ENCODE assay signal across 11 cellular contexts in the genomic region with DNA sequence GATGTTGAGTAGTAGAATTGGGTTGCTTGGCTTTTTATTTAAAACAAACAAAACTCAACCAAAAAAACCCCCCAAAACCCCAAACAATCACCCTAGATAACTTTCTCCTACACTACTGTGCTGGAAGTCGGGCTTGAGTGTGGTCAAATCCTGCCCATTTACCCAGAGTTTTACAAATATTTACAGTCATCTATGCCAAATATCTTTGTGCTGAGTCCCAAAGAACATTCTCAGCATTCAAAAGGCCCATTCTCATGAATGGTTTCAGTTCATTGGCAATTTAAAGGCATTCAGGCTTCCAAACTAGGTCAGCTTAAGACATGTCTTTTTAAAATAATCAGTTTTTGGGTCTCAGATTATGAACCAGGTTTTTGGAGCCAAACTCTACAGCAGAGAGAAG. TPM values are rescaled to one million over a fixed set of nuclear protein-coding genes. Genes with fewer than 3 reads are reported as not detected.
A peak's percentile ranks its signal among the peaks of the same experiment; 100 is the strongest.
DNase-seq lines count a peak whose midpoint lies in the region; TF ChIP-seq lines count a peak whose summit lies in the region.
"Had no signal": no experiment of that assay in that cellular context is flagged by ENCODE, and none has a peak within 500 bp of the region (broad histone marks: within the 10 kb centered on the region; RNA-seq: fewer than 3 reads in every experiment).

No MANE protein-coding gene starts in this region.

- H3K36me3 ChIP-seq in kidney epithelial cell (ENCODE audit: control insufficient read depth, insufficient read depth, low read length) (no peaks in the 10 kb centered on the region), SJCRH30 (no peaks in the 10 kb centered on the region), H7 (replicated peaks; ENCODE audit: control insufficient read depth, insufficient read depth, low read length) (no peaks in the 10 kb centered on the region)

- H3K27ac Mint-ChIP-seq in HFFc6 = peak overlapping the region; percentile 66
- H3K27ac Mint-ChIP-seq in activated T-helper 2 cell treated with anti-CD3 and anti-CD28 coated beads, Interferon-gamma antibody, Interleukin-2, Interleukin-4, amounts not matched to agents 10 μg/mL and 5 μg/mL and 100 μg/mL, durations not matched to agents 14 hours and 24 hours and 36 hours = no peak overlapping the region
- H3K27ac Mint-ChIP-seq: progenitor cell of endocrine pancreas had no signal

- H3K4me3 ChIP-seq in kidney epithelial cell (ENCODE audit: low read depth, low read length) (peak overlapping the region; percentile 64), SJCRH30 (no peak overlapping the region), H7 (ENCODE audit: insufficient read depth, low read depth, low read length) (no peak overlapping the region)

- H3K4me3 Mint-ChIP-seq in HFFc6 = peak overlapping the region; percentile 96
- peak overlapping the region; percentile 57 for H3K4me3 Mint-ChIP-seq in activated T-helper 2 cell treated with anti-CD3 and anti-CD28 coated beads, Interferon-gamma antibody, Interleukin-2, Interleukin-4, amounts not matched to agents 10 μg/mL and 5 μg/mL and 100 μg/mL, durations not matched to agents 14 hours and 24 hours and 36 hours (ENCODE audit: low read depth)

- H3K36me3 Mint-ChIP-seq in HFFc6 (ENCODE audit: low read depth) = no peaks in the 10 kb centered on the region
- H3K36me3 Mint-ChIP-seq in activated T-helper 2 cell treated with anti-CD3 and anti-CD28 coated beads, Interferon-gamma antibody, Interleukin-2, Interleukin-4, amounts not matched to agents 10 μg/mL and 5 μg/mL and 100 μg/mL, durations not matched to agents 14 hours and 24 hours and 36 hours (ENCODE audit: low read depth) = no peaks in the 10 kb centered on the region

- no peaks in the 10 kb centered on the region for H3K9me3 Mint-ChIP-seq in HFFc6
- H3K9me3 Mint-ChIP-seq in activated T-helper 2 cell treated with anti-CD3 and anti-CD28 coated beads, Interferon-gamma antibody, Interleukin-2, Interleukin-4, amounts not matched to agents 10 μg/mL and 5 μg/mL and 100 μg/mL, durations not matched to agents 14 hours and 24 hours and 36 hours = no peaks in the 10 kb centered on the region

- H3K27me3 ChIP-seq in kidney epithelial cell (ENCODE audit: control insufficient read depth, insufficient read depth, low read length) = no peaks in the 10 kb centered on the region
- H3K27me3 ChIP-seq in SJCRH30 = no peaks in the 10 kb centered on the region
- H3K27me3 ChIP-seq in H7 (ENCODE audit: control insufficient read depth, insufficient read depth, low read length) = no peaks in the 10 kb centered on the region

- no peaks in the 10 kb centered on the region; the same call in 1 of the 2 replicates for H3K27me3 Mint-ChIP-seq in HFFc6 (ENCODE audit: insufficient read depth)
- H3K27me3 Mint-ChIP-seq in activated T-helper 2 cell treated with anti-CD3 and anti-CD28 coated beads, Interferon-gamma antibody, Interleukin-2, Interleukin-4, amounts not matched to agents 10 μg/mL and 5 μg/mL and 100 μg/mL, durations not matched to agents 14 hours and 24 hours and 36 hours (ENCODE audit: low read depth) = peaks cover 12% of the 10 kb centered on the region
- H3K27me3 Mint-ChIP-seq: progenitor cell of endocrine pancreas had no signal

- no peaks in the 10 kb centered on the region for H3K4me1 ChIP-seq in SJCRH30

- no peak for TF ChIP-seq CTCF in HFFc6 (IDR thresholded peaks at IDR 0.05)
- no peak for TF ChIP-seq CTCF in kidney epithelial cell (IDR thresholded peaks at IDR 0.05; ENCODE audit: insufficient read depth, low read length, poor library complexity, severe bottlenecking)

- H3K9me3 ChIP-seq in SJCRH30 (replicated peaks) = no peaks in the 10 kb centered on the region

- intact Hi-C loops in activated T-helper 2 cell treated with anti-CD3 and anti-CD28 coated beads, Interferon-gamma antibody, Interleukin-2, Interleukin-4, amounts not matched to agents 10 μg/mL and 5 μg/mL and 100 μg/mL, durations not matched to agents 14 hours and 24 hours and 36 hours (cut with micrococcal nuclease) = loop anchor here (5.0 kb wide), 1 partner anchor 98 kb away; no protein-coding TSS in a partner anchor

- H3K27ac ChIP-seq in SJCRH30 = no peak overlapping the region

- H3K4me1 Mint-ChIP-seq in HFFc6 (ENCODE audit: low read depth) = peaks cover 42% of the 10 kb centered on the region
- peaks cover 27% of the 10 kb centered on the region for H3K4me1 Mint-ChIP-seq in activated T-helper 2 cell treated with anti-CD3 and anti-CD28 coated beads, Interferon-gamma antibody, Interleukin-2, Interleukin-4, amounts not matched to agents 10 μg/mL and 5 μg/mL and 100 μg/mL, durations not matched to agents 14 hours and 24 hours and 36 hours (ENCODE audit: low read depth)

- DNase-seq in HFFc6 (peak; percentile 72), kidney epithelial cell (ENCODE audit: low read depth) (no peak), stromal cell of bone marrow (ENCODE audit: low read depth) (peak; percentile 52), SJCRH30 (no peak), activated gamma-delta T cell treated with Interleukin-2 at 50 U/mL for 16 hours (no peak), ecto neural progenitor cell (ENCODE audit: low spot score) (no peak), H7 (no peak)
- DNase-seq in activated T-helper 2 cell treated with anti-CD3 and anti-CD28 coated beads, Interferon-gamma antibody, Interleukin-2, Interleukin-4, amounts not matched to agents 10 μg/mL and 5 μg/mL and 100 μg/mL, durations not matched to agents 14 hours and 24 hours and 36 hours (ENCODE audit: low spot score) = no peak
- DNase-seq: activated T-cell treated with anti-CD3 and anti-CD28 coated beads, Interleukin-2, amount 50 U/mL, for 48 hours; NCI-H345 had no signal

RNA-seq across cellular contexts. Expression of a gene that starts 1.8 kb away (rescaled TPM):
- total RNA-seq in HFFc6 (2021; fragmentation: NEBNext Ultra II Directional; extraction: Animal tissue kit (Norgen Biotek cat#: 25700)) = 1 to 10 TPM in 5 of 6 experiments, under 1 TPM in 1; 0.83 to 4.8 (median 1.2) TPM
- total RNA-seq in activated T-helper 2 cell treated with anti-CD3 and anti-CD28 coated beads, Interferon-gamma antibody, Interleukin-2, Interleukin-4, amounts not matched to agents 10 μg/mL and 5 μg/mL and 100 μg/mL, durations not matched to agents 14 hours and 24 hours and 36 hours = 4.0 and 5.7 TPM in 2 replicates
- total RNA-seq in kidney epithelial cell = 13.2 and 15.5 TPM in 2 replicates
- total RNA-seq in SJCRH30 (2014; rRNA removed; shearing (Covaris generic)) = 0.05 and 0.20 TPM in 2 replicates
- total RNA-seq in H7 (2014; rRNA removed; shearing (Covaris generic)) = 1.4 and 1.7 TPM in 2 replicates

Comparison
In these comparisons a context has a peak if more than half of its experiments do, and no peak if none do; other contexts are left out.
1. DNase-seq: peak in HFFc6 (single experiment) and stromal cell of bone marrow (single experiment); none in activated T-helper 2 cell treated with anti-CD3 and anti-CD28 coated beads, Interferon-gamma antibody, Interleukin-2, Interleukin-4, amounts not matched to agents 10 μg/mL and 5 μg/mL and 100 μg/mL, durations not matched to agents 14 hours and 24 hours and 36 hours (single experiment), kidney epithelial cell (single experiment), SJCRH30 (0 of 2), activated gamma-delta T cell treated with Interleukin-2 at 50 U/mL for 16 hours (single experiment), ecto neural progenitor cell (single experiment) and H7 (single experiment).